Comparison of ENCODE assay signal across 36 cellular contexts in the genomic region with DNA sequence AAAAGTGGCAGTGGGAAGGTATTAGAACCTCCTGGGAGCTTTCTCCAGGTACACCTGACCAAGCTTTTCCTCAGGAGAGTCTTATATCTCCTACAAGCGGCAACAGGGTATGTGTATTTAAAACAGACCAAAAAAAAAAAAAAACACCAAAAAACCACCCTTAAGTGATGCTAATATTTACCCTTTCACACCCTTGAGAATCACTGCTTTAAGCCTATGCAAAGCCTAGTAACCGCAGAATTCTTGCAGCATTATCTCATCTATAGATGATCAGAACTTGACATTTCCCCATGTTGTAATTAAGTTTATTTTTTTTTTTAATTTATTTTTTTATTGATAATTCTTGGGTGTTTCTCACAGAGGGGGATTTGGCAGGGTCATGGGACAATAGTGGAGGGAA.
"Had no signal": no experiment of that assay in that cellular context is flagged by ENCODE, and none has a peak within 500 bp of the region (broad histone marks: within the 10 kb centered on the region; RNA-seq: fewer than 3 reads in every experiment).

No MANE protein-coding gene starts in this region.

- H3K27me3 Mint-ChIP-seq: activated naive CD8-positive, alpha-beta T cell treated with anti-CD3 and anti-CD28 coated beads for 36 hours had no signal

- H3K36me3 Mint-ChIP-seq: activated CD8-positive, alpha-beta memory T cell treated with anti-CD3 and anti-CD28 coated beads, Interleukin-2, amount 10 ng/mL, durations not matched to agents 7 days and 5 days had no signal

- H3K9me3 ChIP-seq: MG63 had no signal

- H3K27ac ChIP-seq: brain microvascular endothelial cell, cardiac muscle cell, WERI-Rb-1 had no signal

- H3K4me3 ChIP-seq: cardiac muscle cell, MG63 had no signal

- H3K9me3 Mint-ChIP-seq: activated CD4-positive, alpha-beta memory T cell treated with anti-CD3 and anti-CD28 coated beads, Interleukin-2, amount 10 ng/mL, durations not matched to agents 7 days and 5 days; activated naive CD8-positive, alpha-beta T cell treated with anti-CD3 and anti-CD28 coated beads for 36 hours; activated T-cell treated with anti-CD3 and anti-CD28 coated beads, Interleukin-2, amount 50 U/mL, for 72 hours; activated T-helper 17 cell treated with anti-CD3 and anti-CD28 coated beads, Interleukin-2, amount 50 U/mL, for 72 hours; central memory CD8-positive, alpha-beta T cell had no signal

- DNase-seq: activated CD4-positive, alpha-beta memory T cell treated with anti-CD3 and anti-CD28 coated beads, Interleukin-2, amount 10 ng/mL, durations not matched to agents 7 days and 5 days; activated CD4-positive, alpha-beta T cell treated with anti-CD3 and anti-CD28 coated beads for 1 hour; activated CD4-positive, alpha-beta T cell treated with anti-CD3 and anti-CD28 coated beads for 48 hours; activated CD4-positive, CD25-positive, alpha-beta regulatory T cell; activated CD8-positive, alpha-beta memory T cell treated with anti-CD3 and anti-CD28 coated beads for 24 hours; activated CD8-positive, alpha-beta memory T cell treated with anti-CD3 and anti-CD28 coated beads, Interleukin-2, amount 10 ng/mL, durations not matched to agents 7 days and 5 days; activated CD8-positive, alpha-beta memory T cell treated with anti-CD3 and anti-CD28 coated beads, Interleukin-2, amount 50 U/mL, for 48 hours; activated effector memory CD4-positive, alpha-beta T cell treated with anti-CD3 and anti-CD28 coated beads, Interleukin-2, amount 50 U/mL, for 16 hours; activated naive CD4-positive, alpha-beta T cell; activated naive CD4-positive, alpha-beta T cell treated with anti-CD3 and anti-CD28 coated beads, Interleukin-2, amount 50 U/mL, for 16 hours; activated naive CD8-positive, alpha-beta T cell treated with anti-CD3 and anti-CD28 coated beads for 36 hours; activated T-cell treated with anti-CD3 and anti-CD28 coated beads, Interleukin-2, amount 50 U/mL, for 1 hour; activated T-cell treated with anti-CD3 and anti-CD28 coated beads, Interleukin-2, amount 50 U/mL, for 72 hours; amniotic stem cell; aorta; brain microvascular endothelial cell; Kasumi-1; KBM-7; MG63; NCI-H1048; NCI-H1105 treated with DMSO at 0.1 percent for 48 hours; NCI-H1436; NCI-H1694; NCI-H1930; NCI-H2081 treated with DMSO at 0.1 percent for 48 hours; NCI-H345; NCI-H524 treated with DMSO at 0.1 percent for 48 hours; PC-3; Right ventricle myocardium superior; SW 1271; T-helper 1 cell; T1000; WERI-Rb-1 had no signal

- H3K27me3 ChIP-seq: brain microvascular endothelial cell, cardiac muscle cell had no signal

- H3K27ac Mint-ChIP-seq: activated CD4-positive, alpha-beta memory T cell treated with anti-CD3 and anti-CD28 coated beads, Interleukin-2, amount 10 ng/mL, durations not matched to agents 7 days and 5 days; activated CD8-positive, alpha-beta memory T cell treated with anti-CD3 and anti-CD28 coated beads, Interleukin-2, amount 10 ng/mL, durations not matched to agents 7 days and 5 days; activated naive CD8-positive, alpha-beta T cell treated with anti-CD3 and anti-CD28 coated beads for 36 hours; activated T-cell treated with anti-CD3 and anti-CD28 coated beads, Interleukin-2, amount 50 U/mL, for 72 hours; activated T-helper 17 cell treated with anti-CD3 and anti-CD28 coated beads, Interleukin-2, amount 50 U/mL, for 72 hours had no signal

- H3K4me3 Mint-ChIP-seq: activated CD4-positive, alpha-beta memory T cell treated with anti-CD3 and anti-CD28 coated beads, Interleukin-2, amount 10 ng/mL, durations not matched to agents 7 days and 5 days; activated CD8-positive, alpha-beta memory T cell treated with anti-CD3 and anti-CD28 coated beads, Interleukin-2, amount 10 ng/mL, durations not matched to agents 7 days and 5 days; activated naive CD8-positive, alpha-beta T cell treated with anti-CD3 and anti-CD28 coated beads for 36 hours; activated T-cell treated with anti-CD3 and anti-CD28 coated beads, Interleukin-2, amount 50 U/mL, for 72 hours; activated T-helper 17 cell treated with anti-CD3 and anti-CD28 coated beads, Interleukin-2, amount 50 U/mL, for 72 hours; central memory CD8-positive, alpha-beta T cell had no signal

- H3K4me1 Mint-ChIP-seq: activated CD4-positive, alpha-beta memory T cell treated with anti-CD3 and anti-CD28 coated beads, Interleukin-2, amount 10 ng/mL, durations not matched to agents 7 days and 5 days; activated CD8-positive, alpha-beta memory T cell treated with anti-CD3 and anti-CD28 coated beads, Interleukin-2, amount 10 ng/mL, durations not matched to agents 7 days and 5 days; activated T-helper 17 cell treated with anti-CD3 and anti-CD28 coated beads, Interleukin-2, amount 50 U/mL, for 72 hours had no signal

- ATAC-seq: activated CD8-positive, alpha-beta memory T cell treated with anti-CD3 and anti-CD28 coated beads, Interleukin-2, amount 10 ng/mL, durations not matched to agents 7 days and 5 days; activated T-cell treated with anti-CD3 and anti-CD28 coated beads, Interleukin-2, amount 50 U/mL, for 72 hours; activated T-helper 17 cell treated with anti-CD3 and anti-CD28 coated beads, Interleukin-2, amount 50 U/mL, for 72 hours; PC-3 had no signal

- H3K36me3 ChIP-seq: brain microvascular endothelial cell, cardiac muscle cell, MG63, WERI-Rb-1 had no signal
